ENCODE assay signal across 2 cellular contexts in genomic region chr19:7921955-7922840, GRCh38.
A peak's percentile ranks its signal among the peaks of the same experiment; 100 is the strongest.
TF ChIP-seq lines count a peak whose summit lies in the region.

No MANE protein-coding gene starts in this region.

TF ChIP-seq in K562, 482 proteins besides CTCF, POLR2A, EP300 and RAD21:
- TF ChIP-seq DLX4 (CRISPR knock-in tag; IDR thresholded peaks at IDR 0.05): no peak
- TF ChIP-seq POLR2G (IDR thresholded peaks at IDR 0.05; ENCODE audit: low read depth, low read length): peak; percentile 29; the same call in 1 of the 2 replicates

TF ChIP-seq in HEK293T, 16 proteins besides CTCF, POLR2A, EP300 and RAD21:
- TF ChIP-seq FOXM1 (IDR thresholded peaks at IDR 0.05; ENCODE audit: borderline replicate concordance): no peak
- TF ChIP-seq PKNOX1 (IDR thresholded peaks at IDR 0.05): no peak
- no peak for TF ChIP-seq SUZ12 (IDR thresholded peaks at IDR 0.05)
- no peak for TF ChIP-seq ZNF384 (IDR thresholded peaks at IDR 0.05)
- TF ChIP-seq TARDBP (IDR thresholded peaks at IDR 0.05): no peak
- no peak for TF ChIP-seq FOXK2 (IDR thresholded peaks at IDR 0.05)
